19 cellular contexts compared by ENCODE assay signal in the genomic region with DNA sequence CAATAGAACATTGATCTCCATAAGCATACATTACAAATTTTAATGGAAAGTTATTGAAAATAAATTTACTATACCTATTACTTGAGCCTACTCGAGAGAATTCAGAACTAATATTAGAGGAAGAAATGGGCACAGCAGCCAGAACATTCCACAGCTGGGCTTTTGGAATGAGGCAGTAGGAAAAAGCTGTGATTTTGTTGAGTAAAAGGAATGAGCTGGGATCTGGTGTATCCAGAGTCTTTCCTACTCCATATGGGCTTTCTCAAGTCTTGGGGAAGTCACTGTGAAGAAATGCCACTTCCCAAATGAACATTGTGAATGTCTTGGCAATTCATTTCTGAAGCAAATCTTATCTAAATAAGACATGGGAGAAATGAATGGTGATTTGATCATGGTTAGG.
"Had no signal": no experiment of that assay in that cellular context is flagged by ENCODE, and none has a peak within 500 bp of the region (broad histone marks: within the 10 kb centered on the region; RNA-seq: fewer than 3 reads in every experiment).

No MANE protein-coding gene starts in this region.

- H3K36me3 ChIP-seq: SJCRH30 had no signal

- ATAC-seq: SK-N-SH treated with all-trans-retinoic acid at 6 μM for 48 hours had no signal

- H3K9me3 ChIP-seq: SJCRH30 had no signal

- H3K4me3 ChIP-seq: SJCRH30 had no signal

- H3K27me3 ChIP-seq: SJCRH30 had no signal

- H3K27ac ChIP-seq: SJCRH30 had no signal

- DNase-seq: KBM-7, MV-4-11, NCI-H1048, NCI-H1105, NCI-H1417, NCI-H1436 treated with DMSO at 0.1 percent for 48 hours, NCI-H1694, NCI-H187 treated with DMSO at 0.1 percent for 48 hours, NCI-H2029 treated with DMSO at 0.1 percent for 48 hours, NCI-H2171 treated with DMSO at 0.1 percent for 48 hours, NCI-H345, NCI-H446 treated with DMSO at 0.1 percent for 48 hours, NCI-H524, NCI-H526 treated with DMSO at 0.1 percent for 48 hours, NCI-H748 treated with DMSO at 0.1 percent for 48 hours, RPMI8226, SHP77 treated with DMSO at 0.1 percent for 48 hours, SJCRH30 had no signal
